1 cellular context compared by ENCODE assay signal in the genomic region with DNA sequence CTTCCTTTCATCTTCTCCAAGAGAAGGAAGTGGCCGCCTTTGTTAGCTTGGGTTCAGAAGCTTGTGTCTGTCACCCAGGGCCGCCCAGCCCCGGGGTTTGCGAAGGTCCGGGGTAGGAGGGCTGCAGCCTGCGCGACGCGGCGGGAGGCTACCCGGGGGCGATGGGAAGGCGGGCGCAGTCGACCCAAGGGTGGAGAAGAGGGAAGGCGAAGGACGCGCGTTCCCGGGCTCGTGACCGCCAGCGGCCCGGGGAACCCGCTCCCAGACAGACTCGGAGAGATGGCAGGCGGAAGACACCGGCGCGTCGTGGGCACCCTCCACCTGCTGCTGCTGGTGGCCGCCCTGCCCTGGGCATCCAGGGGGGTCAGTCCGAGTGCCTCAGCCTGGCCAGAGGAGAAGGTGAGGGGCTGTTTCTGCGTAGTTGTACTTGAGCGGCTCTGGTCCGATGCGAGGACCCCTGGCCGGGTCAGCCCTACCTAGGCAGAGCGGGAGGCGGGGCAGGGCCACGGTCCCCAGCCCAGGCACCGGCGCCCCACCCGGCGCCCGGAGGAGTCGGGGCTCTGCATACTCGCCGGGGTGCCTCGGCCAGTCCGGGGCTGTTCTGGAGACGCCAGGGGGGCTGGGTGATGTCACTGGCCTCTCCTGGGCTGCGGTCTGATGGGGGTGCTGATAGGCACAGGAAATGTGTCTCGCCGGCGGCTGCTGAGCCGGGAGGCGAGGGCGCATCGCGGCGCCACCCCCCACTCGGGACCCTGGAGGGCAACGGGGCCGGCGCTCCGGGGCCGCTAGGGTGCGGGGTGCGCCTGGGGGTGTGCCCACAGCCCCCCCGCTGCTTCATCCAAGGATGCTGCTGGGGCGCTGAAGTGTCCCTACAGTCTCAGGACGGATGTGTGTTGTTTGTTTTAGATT.
TF ChIP-seq lines count a peak whose summit lies in the region.

A gene (plus strand): TSS at position 178 of the 909 bp plus-strand sequence. CDS start 102 bp downstream, at position 280.

TF ChIP-seq in HepG2, 621 proteins besides CTCF, POLR2A, EP300 and RAD21 (continued from another document and continues in another):
- TF ChIP-seq, protein P1, sequence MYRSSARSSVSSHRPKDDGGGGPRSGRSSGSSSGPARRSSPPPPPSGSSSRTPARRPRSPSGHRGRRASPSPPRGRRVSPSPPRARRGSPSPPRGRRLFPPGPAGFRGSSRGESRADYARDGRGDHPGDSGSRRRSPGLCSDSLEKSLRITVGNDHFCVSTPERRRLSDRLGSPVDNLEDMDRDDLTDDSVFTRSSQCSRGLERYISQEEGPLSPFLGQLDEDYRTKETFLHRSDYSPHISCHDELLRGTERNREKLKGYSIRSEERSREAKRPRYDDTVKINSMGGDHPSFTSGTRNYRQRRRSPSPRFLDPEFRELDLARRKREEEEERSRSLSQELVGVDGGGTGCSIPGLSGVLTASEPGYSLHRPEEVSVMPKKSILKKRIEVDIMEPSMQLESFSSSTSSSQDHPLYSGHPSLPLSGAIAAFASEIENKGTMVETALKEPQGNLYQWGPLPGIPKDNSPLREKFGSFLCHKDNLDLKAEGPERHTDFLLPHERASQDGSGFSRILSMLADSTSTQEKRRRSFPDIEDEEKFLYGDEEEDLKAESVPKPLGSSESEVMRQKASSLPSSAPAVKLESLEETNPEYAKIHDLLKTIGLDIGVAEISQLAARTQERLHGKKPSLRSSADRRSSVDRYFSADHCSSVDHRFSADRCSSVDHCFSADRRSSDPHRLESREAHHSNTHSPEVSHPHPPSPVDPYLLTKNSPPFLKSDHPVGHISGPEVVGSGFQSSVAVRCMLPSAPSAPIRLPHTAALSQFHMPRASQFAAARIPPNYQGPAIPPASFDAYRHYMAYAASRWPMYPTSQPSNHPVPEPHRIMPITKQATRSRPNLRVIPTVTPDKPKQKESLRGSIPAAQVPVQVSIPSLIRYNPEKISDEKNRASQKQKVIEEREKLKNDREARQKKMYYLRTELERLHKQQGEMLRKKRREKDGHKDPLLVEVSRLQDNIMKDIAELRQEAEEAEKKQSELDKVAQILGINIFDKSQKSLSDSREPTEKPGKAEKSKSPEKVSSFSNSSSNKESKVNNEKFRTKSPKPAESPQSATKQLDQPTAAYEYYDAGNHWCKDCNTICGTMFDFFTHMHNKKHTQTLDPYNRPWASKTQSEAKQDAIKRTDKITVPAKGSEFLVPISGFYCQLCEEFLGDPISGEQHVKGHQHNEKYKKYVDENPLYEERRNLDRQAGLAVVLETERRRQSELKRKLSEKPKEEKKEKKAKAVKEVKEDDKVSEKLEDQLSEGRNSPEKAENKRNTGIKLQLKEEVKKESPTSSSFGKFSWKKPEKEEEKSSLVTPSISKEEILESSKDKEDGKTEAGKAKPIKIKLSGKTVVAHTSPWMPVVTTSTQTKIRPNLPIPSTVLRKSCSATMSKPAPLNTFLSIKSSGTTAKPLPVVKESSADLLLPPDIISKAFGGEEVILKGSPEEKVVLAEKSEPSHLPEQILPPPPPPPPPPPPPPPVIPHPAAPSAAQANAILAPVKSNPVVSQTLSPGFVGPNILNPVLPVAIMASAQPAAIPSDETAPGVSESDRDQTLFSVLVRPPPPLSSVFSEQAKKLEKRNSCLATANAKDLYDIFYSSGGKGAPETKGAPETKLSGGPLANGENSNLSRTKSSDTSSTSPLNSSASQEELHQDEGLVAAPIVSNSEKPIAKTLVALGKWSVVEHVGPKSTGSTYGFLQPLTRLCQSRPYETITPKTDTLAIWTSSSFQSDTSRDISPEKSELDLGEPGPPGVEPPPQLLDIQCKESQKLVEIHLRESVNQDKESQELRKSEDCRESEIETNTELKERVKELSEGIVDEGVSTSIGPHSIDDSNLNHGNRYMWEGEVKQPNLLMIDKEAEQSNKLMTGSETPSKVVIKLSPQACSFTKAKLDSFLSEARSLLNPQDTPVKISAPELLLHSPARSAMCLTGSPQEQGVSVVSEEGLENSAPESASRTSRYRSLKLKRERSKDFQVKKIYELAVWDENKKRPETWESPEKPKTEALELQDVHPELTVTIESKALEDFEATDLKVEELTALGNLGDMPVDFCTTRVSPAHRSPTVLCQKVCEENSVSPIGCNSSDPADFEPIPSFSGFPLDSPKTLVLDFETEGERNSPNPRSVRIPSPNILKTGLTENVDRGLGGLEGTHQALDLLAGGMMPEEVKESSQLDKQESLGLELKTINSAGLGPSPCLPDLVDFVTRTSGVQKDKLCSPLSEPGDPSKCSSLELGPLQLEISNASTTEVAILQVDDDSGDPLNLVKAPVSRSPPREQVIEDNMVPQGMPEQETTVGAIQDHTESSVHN (CRISPR knock-in tag; IDR thresholded peaks at IDR 0.05) = no peak
- no peak for TF ChIP-seq GLI4 (CRISPR knock-in tag; IDR thresholded peaks at IDR 0.05; ENCODE audit: borderline replicate concordance)
- no peak for TF ChIP-seq JARID2 (CRISPR knock-in tag; IDR thresholded peaks at IDR 0.05; ENCODE audit: insufficient replicate concordance)
- TF ChIP-seq ZNF253 (CRISPR knock-in tag; IDR thresholded peaks at IDR 0.05; ENCODE audit: borderline replicate concordance) = no peak
- TF ChIP-seq ZNF607 (CRISPR knock-in tag; IDR thresholded peaks at IDR 0.05; ENCODE audit: borderline replicate concordance) = 0 out of 2 replicates have a peak, but pooled peaks have one; percentile 48
- TF ChIP-seq ZNF224 (CRISPR knock-in tag; IDR thresholded peaks at IDR 0.05) = no peak
- TF ChIP-seq, protein P2, sequence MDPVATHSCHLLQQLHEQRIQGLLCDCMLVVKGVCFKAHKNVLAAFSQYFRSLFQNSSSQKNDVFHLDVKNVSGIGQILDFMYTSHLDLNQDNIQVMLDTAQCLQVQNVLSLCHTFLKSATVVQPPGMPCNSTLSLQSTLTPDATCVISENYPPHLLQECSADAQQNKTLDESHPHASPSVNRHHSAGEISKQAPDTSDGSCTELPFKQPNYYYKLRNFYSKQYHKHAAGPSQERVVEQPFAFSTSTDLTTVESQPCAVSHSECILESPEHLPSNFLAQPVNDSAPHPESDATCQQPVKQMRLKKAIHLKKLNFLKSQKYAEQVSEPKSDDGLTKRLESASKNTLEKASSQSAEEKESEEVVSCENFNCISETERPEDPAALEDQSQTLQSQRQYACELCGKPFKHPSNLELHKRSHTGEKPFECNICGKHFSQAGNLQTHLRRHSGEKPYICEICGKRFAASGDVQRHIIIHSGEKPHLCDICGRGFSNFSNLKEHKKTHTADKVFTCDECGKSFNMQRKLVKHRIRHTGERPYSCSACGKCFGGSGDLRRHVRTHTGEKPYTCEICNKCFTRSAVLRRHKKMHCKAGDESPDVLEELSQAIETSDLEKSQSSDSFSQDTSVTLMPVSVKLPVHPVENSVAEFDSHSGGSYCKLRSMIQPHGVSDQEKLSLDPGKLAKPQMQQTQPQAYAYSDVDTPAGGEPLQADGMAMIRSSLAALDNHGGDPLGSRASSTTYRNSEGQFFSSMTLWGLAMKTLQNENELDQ (CRISPR knock-in tag; IDR thresholded peaks at IDR 0.05; ENCODE audit: borderline replicate concordance) = no peak
- TF ChIP-seq HCFC1 (IDR thresholded peaks at IDR 0.05; ENCODE audit: low read depth, low read length) = no peak
- no peak for TF ChIP-seq ZNF207 (IDR thresholded peaks at IDR 0.05; ENCODE audit: borderline replicate concordance)
- TF ChIP-seq, protein P3, sequence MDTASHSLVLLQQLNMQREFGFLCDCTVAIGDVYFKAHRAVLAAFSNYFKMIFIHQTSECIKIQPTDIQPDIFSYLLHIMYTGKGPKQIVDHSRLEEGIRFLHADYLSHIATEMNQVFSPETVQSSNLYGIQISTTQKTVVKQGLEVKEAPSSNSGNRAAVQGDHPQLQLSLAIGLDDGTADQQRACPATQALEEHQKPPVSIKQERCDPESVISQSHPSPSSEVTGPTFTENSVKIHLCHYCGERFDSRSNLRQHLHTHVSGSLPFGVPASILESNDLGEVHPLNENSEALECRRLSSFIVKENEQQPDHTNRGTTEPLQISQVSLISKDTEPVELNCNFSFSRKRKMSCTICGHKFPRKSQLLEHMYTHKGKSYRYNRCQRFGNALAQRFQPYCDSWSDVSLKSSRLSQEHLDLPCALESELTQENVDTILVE (CRISPR knock-in tag; IDR thresholded peaks at IDR 0.05) = no peak
- no peak for TF ChIP-seq ZNF546 (CRISPR knock-in tag; conservative IDR thresholded peaks at IDR 0.05)
- TF ChIP-seq, protein P4, sequence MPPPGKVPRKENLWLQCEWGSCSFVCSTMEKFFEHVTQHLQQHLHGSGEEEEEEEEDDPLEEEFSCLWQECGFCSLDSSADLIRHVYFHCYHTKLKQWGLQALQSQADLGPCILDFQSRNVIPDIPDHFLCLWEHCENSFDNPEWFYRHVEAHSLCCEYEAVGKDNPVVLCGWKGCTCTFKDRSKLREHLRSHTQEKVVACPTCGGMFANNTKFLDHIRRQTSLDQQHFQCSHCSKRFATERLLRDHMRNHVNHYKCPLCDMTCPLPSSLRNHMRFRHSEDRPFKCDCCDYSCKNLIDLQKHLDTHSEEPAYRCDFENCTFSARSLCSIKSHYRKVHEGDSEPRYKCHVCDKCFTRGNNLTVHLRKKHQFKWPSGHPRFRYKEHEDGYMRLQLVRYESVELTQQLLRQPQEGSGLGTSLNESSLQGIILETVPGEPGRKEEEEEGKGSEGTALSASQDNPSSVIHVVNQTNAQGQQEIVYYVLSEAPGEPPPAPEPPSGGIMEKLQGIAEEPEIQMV (CRISPR knock-in tag; IDR thresholded peaks at IDR 0.05; ENCODE audit: low read depth) = no peak
- TF ChIP-seq ZNF552 (CRISPR knock-in tag; IDR thresholded peaks at IDR 0.05; ENCODE audit: borderline replicate concordance) = no peak
- TF ChIP-seq ZFP36L2 (CRISPR knock-in tag; IDR thresholded peaks at IDR 0.05) = no peak
- TF ChIP-seq SP1 (IDR thresholded peaks at IDR 0.05) = no peak
- TF ChIP-seq SP1 (CRISPR knock-in tag; IDR thresholded peaks at IDR 0.05) = no peak
- TF ChIP-seq NBN (conservative IDR thresholded peaks at IDR 0.05) = no peak
- no peak for TF ChIP-seq REL (CRISPR knock-in tag; conservative IDR thresholded peaks at IDR 0.05)
- TF ChIP-seq ZNF121 (CRISPR knock-in tag; IDR thresholded peaks at IDR 0.05) = no peak
- TF ChIP-seq, protein P5, sequence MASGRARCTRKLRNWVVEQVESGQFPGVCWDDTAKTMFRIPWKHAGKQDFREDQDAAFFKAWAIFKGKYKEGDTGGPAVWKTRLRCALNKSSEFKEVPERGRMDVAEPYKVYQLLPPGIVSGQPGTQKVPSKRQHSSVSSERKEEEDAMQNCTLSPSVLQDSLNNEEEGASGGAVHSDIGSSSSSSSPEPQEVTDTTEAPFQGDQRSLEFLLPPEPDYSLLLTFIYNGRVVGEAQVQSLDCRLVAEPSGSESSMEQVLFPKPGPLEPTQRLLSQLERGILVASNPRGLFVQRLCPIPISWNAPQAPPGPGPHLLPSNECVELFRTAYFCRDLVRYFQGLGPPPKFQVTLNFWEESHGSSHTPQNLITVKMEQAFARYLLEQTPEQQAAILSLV (CRISPR knock-in tag; IDR thresholded peaks at IDR 0.05; ENCODE audit: borderline replicate concordance) = peak; percentile 28; the same call in 1 of the 2 replicates
- TF ChIP-seq JUN (CRISPR knock-in tag; IDR thresholded peaks at IDR 0.05) = no peak
- no peak for TF ChIP-seq ZNF451 (CRISPR knock-in tag; IDR thresholded peaks at IDR 0.05)
- TF ChIP-seq, protein P6, sequence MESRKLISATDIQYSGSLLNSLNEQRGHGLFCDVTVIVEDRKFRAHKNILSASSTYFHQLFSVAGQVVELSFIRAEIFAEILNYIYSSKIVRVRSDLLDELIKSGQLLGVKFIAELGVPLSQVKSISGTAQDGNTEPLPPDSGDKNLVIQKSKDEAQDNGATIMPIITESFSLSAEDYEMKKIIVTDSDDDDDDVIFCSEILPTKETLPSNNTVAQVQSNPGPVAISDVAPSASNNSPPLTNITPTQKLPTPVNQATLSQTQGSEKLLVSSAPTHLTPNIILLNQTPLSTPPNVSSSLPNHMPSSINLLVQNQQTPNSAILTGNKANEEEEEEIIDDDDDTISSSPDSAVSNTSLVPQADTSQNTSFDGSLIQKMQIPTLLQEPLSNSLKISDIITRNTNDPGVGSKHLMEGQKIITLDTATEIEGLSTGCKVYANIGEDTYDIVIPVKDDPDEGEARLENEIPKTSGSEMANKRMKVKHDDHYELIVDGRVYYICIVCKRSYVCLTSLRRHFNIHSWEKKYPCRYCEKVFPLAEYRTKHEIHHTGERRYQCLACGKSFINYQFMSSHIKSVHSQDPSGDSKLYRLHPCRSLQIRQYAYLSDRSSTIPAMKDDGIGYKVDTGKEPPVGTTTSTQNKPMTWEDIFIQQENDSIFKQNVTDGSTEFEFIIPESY (CRISPR knock-in tag; IDR thresholded peaks at IDR 0.05) = peak; percentile 25; the same call in 1 of the 2 replicates
- TF ChIP-seq, protein P7, sequence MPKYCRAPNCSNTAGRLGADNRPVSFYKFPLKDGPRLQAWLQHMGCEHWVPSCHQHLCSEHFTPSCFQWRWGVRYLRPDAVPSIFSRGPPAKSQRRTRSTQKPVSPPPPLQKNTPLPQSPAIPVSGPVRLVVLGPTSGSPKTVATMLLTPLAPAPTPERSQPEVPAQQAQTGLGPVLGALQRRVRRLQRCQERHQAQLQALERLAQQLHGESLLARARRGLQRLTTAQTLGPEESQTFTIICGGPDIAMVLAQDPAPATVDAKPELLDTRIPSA (CRISPR knock-in tag; IDR thresholded peaks at IDR 0.05; ENCODE audit: borderline replicate concordance) = no peak
- TF ChIP-seq, protein P8, sequence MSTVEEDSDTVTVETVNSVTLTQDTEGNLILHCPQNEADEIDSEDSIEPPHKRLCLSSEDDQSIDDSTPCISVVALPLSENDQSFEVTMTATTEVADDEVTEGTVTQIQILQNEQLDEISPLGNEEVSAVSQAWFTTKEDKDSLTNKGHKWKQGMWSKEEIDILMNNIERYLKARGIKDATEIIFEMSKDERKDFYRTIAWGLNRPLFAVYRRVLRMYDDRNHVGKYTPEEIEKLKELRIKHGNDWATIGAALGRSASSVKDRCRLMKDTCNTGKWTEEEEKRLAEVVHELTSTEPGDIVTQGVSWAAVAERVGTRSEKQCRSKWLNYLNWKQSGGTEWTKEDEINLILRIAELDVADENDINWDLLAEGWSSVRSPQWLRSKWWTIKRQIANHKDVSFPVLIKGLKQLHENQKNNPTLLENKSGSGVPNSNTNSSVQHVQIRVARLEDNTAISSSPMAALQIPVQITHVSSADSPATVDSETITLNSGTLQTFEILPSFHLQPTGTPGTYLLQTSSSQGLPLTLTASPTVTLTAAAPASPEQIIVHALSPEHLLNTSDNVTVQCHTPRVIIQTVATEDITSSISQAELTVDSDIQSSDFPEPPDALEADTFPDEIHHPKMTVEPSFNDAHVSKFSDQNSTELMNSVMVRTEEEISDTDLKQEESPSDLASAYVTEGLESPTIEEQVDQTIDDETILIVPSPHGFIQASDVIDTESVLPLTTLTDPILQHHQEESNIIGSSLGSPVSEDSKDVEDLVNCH (CRISPR knock-in tag; IDR thresholded peaks at IDR 0.05) = no peak
- no peak for TF ChIP-seq ASH2L (IDR thresholded peaks at IDR 0.05; ENCODE audit: insufficient read length, low read depth, low read length)
- TF ChIP-seq TGIF2 (CRISPR knock-in tag; IDR thresholded peaks at IDR 0.05) = no peak
- no peak for TF ChIP-seq TAF15 (IDR thresholded peaks at IDR 0.05; ENCODE audit: low read depth, low read length, poor library complexity, severe bottlenecking)
- TF ChIP-seq, protein P9, sequence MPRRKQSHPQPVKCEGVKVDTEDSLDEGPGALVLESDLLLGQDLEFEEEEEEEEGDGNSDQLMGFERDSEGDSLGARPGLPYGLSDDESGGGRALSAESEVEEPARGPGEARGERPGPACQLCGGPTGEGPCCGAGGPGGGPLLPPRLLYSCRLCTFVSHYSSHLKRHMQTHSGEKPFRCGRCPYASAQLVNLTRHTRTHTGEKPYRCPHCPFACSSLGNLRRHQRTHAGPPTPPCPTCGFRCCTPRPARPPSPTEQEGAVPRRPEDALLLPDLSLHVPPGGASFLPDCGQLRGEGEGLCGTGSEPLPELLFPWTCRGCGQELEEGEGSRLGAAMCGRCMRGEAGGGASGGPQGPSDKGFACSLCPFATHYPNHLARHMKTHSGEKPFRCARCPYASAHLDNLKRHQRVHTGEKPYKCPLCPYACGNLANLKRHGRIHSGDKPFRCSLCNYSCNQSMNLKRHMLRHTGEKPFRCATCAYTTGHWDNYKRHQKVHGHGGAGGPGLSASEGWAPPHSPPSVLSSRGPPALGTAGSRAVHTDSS (CRISPR knock-in tag; conservative IDR thresholded peaks at IDR 0.05) = no peak
